In the genomic region with DNA sequence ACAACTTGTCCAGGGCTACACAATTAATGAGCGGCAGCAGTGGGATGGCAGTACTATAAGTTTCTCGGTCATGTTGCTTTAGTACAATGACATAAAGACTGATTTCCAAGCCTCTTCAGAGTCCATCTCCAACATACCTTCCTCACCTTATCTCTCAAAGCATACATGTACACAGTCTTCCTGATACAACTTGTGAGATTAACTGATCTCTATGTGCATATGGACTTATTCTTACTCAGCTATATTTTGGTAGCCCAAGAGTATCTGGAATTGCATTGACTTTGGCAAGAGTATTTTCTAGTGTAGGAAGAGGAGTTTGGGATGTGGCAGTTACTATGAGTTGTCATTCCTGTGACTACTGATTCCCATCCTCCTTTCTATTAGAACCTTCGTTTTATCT, we compare ENCODE assay signal across 1 cellular context.
TF ChIP-seq lines count a peak whose summit lies in the region.

No MANE protein-coding gene starts in this region.

TF ChIP-seq in K562, 482 proteins besides CTCF, POLR2A, EP300 and RAD21 (continued from another document and continues in another):
- TF ChIP-seq, protein P1, sequence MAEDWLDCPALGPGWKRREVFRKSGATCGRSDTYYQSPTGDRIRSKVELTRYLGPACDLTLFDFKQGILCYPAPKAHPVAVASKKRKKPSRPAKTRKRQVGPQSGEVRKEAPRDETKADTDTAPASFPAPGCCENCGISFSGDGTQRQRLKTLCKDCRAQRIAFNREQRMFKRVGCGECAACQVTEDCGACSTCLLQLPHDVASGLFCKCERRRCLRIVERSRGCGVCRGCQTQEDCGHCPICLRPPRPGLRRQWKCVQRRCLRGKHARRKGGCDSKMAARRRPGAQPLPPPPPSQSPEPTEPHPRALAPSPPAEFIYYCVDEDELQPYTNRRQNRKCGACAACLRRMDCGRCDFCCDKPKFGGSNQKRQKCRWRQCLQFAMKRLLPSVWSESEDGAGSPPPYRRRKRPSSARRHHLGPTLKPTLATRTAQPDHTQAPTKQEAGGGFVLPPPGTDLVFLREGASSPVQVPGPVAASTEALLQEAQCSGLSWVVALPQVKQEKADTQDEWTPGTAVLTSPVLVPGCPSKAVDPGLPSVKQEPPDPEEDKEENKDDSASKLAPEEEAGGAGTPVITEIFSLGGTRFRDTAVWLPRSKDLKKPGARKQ (CRISPR knock-in tag; IDR thresholded peaks at IDR 0.05), result no peak
- TF ChIP-seq BMI1 (IDR thresholded peaks at IDR 0.05; ENCODE audit: low read length) (no peak), POLR2B (IDR thresholded peaks at IDR 0.05; ENCODE audit: low read depth, partially characterized antibody) (no peak), RCOR1 (IDR thresholded peaks at IDR 0.05; ENCODE audit: borderline replicate concordance in 1 of 2, low read depth in 2 of 2, low read length in 2 of 2) (peak in 1 of 2 experiments; percentile 51; a peak in 1 of 4 replicates), TBP (optimal IDR thresholded peaks at IDR 0.05; ENCODE audit: low read depth, low read length) (no peak), FOXA3 (CRISPR knock-in tag; conservative IDR thresholded peaks at IDR 0.05 in 1 of 2, IDR thresholded peaks at IDR 0.05 in 1 of 2) (no peak), ZNF354B (CRISPR knock-in tag; IDR thresholded peaks at IDR 0.05) (no peak), ZNF316 (IDR thresholded peaks at IDR 0.05) (peak; percentile 77), ZFP36 (IDR thresholded peaks at IDR 0.05; ENCODE audit: low read depth, low read length, partially characterized antibody) (no peak), MCM5 (IDR thresholded peaks at IDR 0.05; ENCODE audit: low read depth) (no peak), ZBED1 (IDR thresholded peaks at IDR 0.05) (no peak), DPF2 (IDR thresholded peaks at IDR 0.05) (peak; percentile 57; the same call in 1 of the 2 replicates), CC2D1A (IDR thresholded peaks at IDR 0.05) (no peak), CHD2 (IDR thresholded peaks at IDR 0.05; ENCODE audit: low read depth, low read length) (no peak), SOX6 (IDR thresholded peaks at IDR 0.05) (peak; percentile 47; the same call in 1 of the 2 replicates), CXXC5 (CRISPR knock-in tag; IDR thresholded peaks at IDR 0.05) (no peak), ZNF586 (CRISPR knock-in tag; conservative IDR thresholded peaks at IDR 0.05) (no peak), SMARCA4 (IDR thresholded peaks at IDR 0.05) (peak; percentile 68), NFE2 (IDR thresholded peaks at IDR 0.05; ENCODE audit: low read depth) (peak; percentile 29; the same call in 1 of the 2 replicates), GTF2A2 (tag; IDR thresholded peaks at IDR 0.05) (no peak), KDM1A (IDR thresholded peaks at IDR 0.05) (no peak), PRPF4 (IDR thresholded peaks at IDR 0.05; ENCODE audit: insufficient read depth, low read depth, low read length, poor library complexity, severe bottlenecking) (no peak), TRIM24 (IDR thresholded peaks at IDR 0.05) (peak; percentile 27 to 36; a peak in 2 of 4 replicates), CBFA2T3 (IDR thresholded peaks at IDR 0.05) (peak; percentile 81), MAFG (tag; conservative IDR thresholded peaks at IDR 0.05) (peak; percentile 58; the same call in 1 of the 2 replicates), MYC (IDR thresholded peaks at IDR 0.05; ENCODE audit: low read depth, low read length) (no peak), MYC (CRISPR knock-in tag; IDR thresholded peaks at IDR 0.05; ENCODE audit: borderline replicate concordance, low read depth) (no peak), TBL1XR1 (IDR thresholded peaks at IDR 0.05; ENCODE audit: low read length in 2 of 2) (no peak), XRCC5 (IDR thresholded peaks at IDR 0.05; ENCODE audit: low read depth, low read length) (no peak), KLF16 (IDR thresholded peaks at IDR 0.05) (peak; percentile 41; the same call in 1 of the 2 replicates), MECOM (CRISPR knock-in tag; IDR thresholded peaks at IDR 0.05) (no peak), RBM17 (IDR thresholded peaks at IDR 0.05; ENCODE audit: borderline replicate concordance, low read depth, low read length) (no peak), MEF2D (tag; conservative IDR thresholded peaks at IDR 0.05; ENCODE audit: low read depth) (no peak), ARID1B (IDR thresholded peaks at IDR 0.05) (peak; percentile 84), EGR1 (conservative IDR thresholded peaks at IDR 0.05) (no peak), RBM15 (IDR thresholded peaks at IDR 0.05; ENCODE audit: insufficient read depth, low read length) (no peak), SPI1 (IDR thresholded peaks at IDR 0.05; ENCODE audit: borderline replicate concordance, low read depth, low read length) (no peak), NR2F6 (CRISPR knock-in tag; IDR thresholded peaks at IDR 0.05) (no peak), TAF9B (IDR thresholded peaks at IDR 0.05; ENCODE audit: partially characterized antibody) (no peak), NCOR1 (IDR thresholded peaks at IDR 0.05) (peak; percentile 57), HOXB6 (CRISPR knock-in tag; IDR thresholded peaks at IDR 0.05; ENCODE audit: borderline replicate concordance) (no peak)
- TF ChIP-seq, protein P2, sequence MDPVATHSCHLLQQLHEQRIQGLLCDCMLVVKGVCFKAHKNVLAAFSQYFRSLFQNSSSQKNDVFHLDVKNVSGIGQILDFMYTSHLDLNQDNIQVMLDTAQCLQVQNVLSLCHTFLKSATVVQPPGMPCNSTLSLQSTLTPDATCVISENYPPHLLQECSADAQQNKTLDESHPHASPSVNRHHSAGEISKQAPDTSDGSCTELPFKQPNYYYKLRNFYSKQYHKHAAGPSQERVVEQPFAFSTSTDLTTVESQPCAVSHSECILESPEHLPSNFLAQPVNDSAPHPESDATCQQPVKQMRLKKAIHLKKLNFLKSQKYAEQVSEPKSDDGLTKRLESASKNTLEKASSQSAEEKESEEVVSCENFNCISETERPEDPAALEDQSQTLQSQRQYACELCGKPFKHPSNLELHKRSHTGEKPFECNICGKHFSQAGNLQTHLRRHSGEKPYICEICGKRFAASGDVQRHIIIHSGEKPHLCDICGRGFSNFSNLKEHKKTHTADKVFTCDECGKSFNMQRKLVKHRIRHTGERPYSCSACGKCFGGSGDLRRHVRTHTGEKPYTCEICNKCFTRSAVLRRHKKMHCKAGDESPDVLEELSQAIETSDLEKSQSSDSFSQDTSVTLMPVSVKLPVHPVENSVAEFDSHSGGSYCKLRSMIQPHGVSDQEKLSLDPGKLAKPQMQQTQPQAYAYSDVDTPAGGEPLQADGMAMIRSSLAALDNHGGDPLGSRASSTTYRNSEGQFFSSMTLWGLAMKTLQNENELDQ (CRISPR knock-in tag; IDR thresholded peaks at IDR 0.05; ENCODE audit: borderline replicate concordance), result no peak
- TF ChIP-seq, protein P3, sequence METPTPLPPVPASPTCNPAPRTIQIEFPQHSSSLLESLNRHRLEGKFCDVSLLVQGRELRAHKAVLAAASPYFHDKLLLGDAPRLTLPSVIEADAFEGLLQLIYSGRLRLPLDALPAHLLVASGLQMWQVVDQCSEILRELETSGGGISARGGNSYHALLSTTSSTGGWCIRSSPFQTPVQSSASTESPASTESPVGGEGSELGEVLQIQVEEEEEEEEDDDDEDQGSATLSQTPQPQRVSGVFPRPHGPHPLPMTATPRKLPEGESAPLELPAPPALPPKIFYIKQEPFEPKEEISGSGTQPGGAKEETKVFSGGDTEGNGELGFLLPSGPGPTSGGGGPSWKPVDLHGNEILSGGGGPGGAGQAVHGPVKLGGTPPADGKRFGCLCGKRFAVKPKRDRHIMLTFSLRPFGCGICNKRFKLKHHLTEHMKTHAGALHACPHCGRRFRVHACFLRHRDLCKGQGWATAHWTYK (CRISPR knock-in tag; IDR thresholded peaks at IDR 0.05), result no peak
- TF ChIP-seq, protein P4, sequence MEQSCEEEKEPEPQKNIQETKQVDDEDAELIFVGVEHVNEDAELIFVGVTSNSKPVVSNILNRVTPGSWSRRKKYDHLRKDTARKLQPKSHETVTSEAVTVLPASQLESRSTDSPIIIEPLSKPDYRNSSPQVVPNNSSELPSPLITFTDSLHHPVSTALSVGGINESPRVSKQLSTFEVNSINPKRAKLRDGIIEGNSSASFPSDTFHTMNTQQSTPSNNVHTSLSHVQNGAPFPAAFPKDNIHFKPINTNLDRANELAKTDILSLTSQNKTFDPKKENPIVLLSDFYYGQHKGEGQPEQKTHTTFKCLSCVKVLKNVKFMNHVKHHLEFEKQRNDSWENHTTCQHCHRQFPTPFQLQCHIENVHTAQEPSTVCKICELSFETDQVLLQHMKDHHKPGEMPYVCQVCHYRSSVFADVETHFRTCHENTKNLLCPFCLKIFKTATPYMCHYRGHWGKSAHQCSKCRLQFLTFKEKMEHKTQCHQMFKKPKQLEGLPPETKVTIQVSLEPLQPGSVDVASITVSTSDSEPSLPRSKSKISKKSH (CRISPR knock-in tag; IDR thresholded peaks at IDR 0.05), result no peak
- TF ChIP-seq, protein P5, sequence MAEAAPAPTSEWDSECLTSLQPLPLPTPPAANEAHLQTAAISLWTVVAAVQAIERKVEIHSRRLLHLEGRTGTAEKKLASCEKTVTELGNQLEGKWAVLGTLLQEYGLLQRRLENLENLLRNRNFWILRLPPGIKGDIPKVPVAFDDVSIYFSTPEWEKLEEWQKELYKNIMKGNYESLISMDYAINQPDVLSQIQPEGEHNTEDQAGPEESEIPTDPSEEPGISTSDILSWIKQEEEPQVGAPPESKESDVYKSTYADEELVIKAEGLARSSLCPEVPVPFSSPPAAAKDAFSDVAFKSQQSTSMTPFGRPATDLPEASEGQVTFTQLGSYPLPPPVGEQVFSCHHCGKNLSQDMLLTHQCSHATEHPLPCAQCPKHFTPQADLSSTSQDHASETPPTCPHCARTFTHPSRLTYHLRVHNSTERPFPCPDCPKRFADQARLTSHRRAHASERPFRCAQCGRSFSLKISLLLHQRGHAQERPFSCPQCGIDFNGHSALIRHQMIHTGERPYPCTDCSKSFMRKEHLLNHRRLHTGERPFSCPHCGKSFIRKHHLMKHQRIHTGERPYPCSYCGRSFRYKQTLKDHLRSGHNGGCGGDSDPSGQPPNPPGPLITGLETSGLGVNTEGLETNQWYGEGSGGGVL (CRISPR knock-in tag; IDR thresholded peaks at IDR 0.05), result no peak
- TF ChIP-seq, protein P6, sequence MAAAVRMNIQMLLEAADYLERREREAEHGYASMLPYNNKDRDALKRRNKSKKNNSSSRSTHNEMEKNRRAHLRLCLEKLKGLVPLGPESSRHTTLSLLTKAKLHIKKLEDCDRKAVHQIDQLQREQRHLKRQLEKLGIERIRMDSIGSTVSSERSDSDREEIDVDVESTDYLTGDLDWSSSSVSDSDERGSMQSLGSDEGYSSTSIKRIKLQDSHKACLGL (CRISPR knock-in tag; IDR thresholded peaks at IDR 0.05; ENCODE audit: borderline replicate concordance, poor library complexity, severe bottlenecking), result no peak
- TF ChIP-seq, protein P7, sequence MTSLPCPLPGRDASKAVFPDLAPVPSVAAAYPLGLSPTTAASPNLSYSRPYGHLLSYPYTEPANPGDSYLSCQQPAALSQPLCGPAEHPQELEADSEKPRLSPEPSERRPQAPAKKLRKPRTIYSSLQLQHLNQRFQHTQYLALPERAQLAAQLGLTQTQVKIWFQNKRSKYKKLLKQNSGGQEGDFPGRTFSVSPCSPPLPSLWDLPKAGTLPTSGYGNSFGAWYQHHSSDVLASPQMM (CRISPR knock-in tag; IDR thresholded peaks at IDR 0.05), result no peak
- TF ChIP-seq, protein P8, sequence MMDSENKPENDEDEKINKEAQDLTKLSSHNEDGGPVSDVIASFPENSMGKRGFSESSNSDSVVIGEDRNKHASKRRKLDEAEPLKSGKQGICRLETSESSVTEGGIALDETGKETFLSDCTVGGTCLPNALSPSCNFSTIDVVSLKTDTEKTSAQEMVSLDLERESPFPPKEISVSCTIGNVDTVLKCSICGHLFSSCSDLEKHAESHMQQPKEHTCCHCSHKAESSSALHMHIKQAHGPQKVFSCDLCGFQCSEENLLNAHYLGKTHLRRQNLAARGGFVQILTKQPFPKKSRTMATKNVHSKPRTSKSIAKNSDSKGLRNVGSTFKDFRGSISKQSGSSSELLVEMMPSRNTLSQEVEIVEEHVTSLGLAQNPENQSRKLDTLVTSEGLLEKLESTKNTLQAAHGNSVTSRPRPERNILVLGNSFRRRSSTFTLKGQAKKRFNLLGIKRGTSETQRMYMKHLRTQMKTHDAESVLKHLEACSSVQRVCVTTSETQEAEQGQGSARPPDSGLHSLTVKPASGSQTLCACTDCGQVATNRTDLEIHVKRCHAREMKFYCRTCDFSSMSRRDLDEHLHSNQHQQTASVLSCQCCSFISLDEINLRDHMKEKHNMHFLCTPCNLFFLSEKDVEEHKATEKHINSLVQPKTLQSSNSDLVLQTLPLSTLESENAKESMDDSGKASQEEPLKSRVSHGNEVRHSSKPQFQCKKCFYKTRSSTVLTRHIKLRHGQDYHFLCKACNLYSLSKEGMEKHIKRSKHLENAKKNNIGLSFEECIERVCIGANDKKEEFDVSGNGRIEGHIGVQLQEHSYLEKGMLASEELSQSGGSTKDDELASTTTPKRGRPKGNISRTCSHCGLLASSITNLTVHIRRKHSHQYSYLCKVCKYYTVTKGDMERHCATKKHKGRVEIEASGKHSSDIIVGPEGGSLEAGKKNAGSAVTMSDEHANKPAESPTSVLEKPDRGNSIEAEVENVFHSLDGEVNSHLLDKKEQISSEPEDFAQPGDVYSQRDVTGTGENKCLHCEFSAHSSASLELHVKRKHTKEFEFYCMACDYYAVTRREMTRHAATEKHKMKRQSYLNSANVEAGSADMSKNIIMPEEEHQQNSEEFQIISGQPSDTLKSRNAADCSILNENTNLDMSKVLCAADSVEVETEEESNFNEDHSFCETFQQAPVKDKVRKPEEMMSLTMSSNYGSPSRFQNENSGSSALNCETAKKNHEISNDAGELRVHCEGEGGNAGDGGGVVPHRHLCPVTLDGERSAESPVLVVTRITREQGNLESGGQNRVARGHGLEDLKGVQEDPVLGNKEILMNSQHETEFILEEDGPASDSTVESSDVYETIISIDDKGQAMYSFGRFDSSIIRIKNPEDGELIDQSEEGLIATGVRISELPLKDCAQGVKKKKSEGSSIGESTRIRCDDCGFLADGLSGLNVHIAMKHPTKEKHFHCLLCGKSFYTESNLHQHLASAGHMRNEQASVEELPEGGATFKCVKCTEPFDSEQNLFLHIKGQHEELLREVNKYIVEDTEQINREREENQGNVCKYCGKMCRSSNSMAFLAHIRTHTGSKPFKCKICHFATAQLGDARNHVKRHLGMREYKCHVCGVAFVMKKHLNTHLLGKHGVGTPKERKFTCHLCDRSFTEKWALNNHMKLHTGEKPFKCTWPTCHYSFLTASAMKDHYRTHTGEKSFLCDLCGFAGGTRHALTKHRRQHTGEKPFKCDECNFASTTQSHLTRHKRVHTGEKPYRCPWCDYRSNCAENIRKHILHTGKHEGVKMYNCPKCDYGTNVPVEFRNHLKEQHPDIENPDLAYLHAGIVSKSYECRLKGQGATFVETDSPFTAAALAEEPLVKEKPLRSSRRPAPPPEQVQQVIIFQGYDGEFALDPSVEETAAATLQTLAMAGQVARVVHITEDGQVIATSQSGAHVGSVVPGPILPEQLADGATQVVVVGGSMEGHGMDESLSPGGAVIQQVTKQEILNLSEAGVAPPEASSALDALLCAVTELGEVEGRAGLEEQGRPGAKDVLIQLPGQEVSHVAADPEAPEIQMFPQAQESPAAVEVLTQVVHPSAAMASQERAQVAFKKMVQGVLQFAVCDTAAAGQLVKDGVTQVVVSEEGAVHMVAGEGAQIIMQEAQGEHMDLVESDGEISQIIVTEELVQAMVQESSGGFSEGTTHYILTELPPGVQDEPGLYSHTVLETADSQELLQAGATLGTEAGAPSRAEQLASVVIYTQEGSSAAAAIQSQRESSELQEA (IDR thresholded peaks at IDR 0.05; ENCODE audit: low read depth), result no peak
